In the genomic region with DNA sequence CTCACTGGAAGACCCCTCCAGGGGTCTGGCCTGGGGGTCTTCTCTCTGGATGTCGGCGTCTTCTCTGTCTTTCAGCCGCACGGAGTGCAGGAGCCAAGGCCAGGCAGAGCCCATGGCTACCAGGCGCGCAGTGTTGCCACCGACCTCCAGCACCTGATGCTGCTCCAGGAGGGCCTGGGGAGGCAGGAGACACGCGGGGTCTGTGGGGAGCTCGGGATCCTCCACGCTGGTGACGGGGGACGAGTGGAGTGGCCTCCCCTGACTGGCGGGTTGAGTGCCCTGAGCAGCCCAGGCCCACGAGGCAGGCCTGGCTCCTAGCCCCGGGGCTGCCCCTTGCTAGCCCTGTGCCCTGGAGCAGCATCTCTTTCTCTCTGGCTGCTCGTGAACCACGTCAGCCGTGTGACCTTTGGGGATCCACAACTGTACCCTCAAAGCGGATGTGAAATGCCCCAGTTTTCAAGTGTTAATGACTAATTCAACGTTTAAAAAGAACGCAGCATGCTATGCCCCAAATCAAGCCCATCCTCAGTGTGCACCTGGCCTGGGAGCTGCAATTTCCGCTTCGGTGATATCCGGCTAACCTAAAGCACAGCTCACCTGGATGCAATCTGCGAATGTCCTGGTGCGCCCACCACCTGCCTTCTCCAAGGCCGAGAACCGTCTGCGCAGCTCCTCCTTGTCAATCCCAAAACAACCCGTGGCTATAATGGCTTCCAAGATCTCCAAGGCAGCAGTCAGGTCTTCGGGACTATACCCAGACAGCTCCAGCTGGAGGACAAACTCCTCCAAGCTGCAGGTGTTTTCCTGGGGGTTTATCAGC, we compare ENCODE assay signal across 19 cellular contexts.
DNase-seq lines count a peak whose midpoint lies in the region; ATAC-seq lines count a peak whose summit lies in the region.
"Had no signal": no experiment of that assay in that cellular context is flagged by ENCODE, and none has a peak within 500 bp of the region (broad histone marks: within the 10 kb centered on the region; RNA-seq: fewer than 3 reads in every experiment).

No MANE protein-coding gene starts in this region.

- no peak for DNase-seq in CD4-positive, CD25-positive, alpha-beta regulatory T cell
- DNase-seq in CD8-positive, alpha-beta memory T cell: peak in 4 of 5 donors; percentile 34 to 68 (median 59)
- DNase-seq in activated naive CD8-positive, alpha-beta T cell treated with anti-CD3 and anti-CD28 coated beads, Interleukin-2, amount 50 U/mL, for 24 hours: no peak
- DNase-seq in naive thymus-derived CD8-positive, alpha-beta T cell: peak in 1 of 10 donors; percentile 35
- no peak for DNase-seq in NCI-H446 treated with DMSO at 0.1 percent for 48 hours (lab: John Stamatoyannopoulos, UW)
- no peak for DNase-seq in activated T-helper 2 cell treated with anti-CD3 and anti-CD28 coated beads, Interferon-gamma antibody, Interleukin-2, Interleukin-4, amounts not matched to agents 10 μg/mL and 5 μg/mL and 100 μg/mL, durations not matched to agents 14 hours and 24 hours and 36 hours (ENCODE audit: low spot score)
- no peak for DNase-seq in NOMO-1 treated with DMSO at 0.1 percent for 48 hours (lab: John Stamatoyannopoulos, UW; ENCODE audit: unreplicated experiment)
- DNase-seq: gastrocnemius medialis, left lung, NCI-H2029, NCI-H510A, ovary, SW 1271, uterus had no signal

- peaks cover 0 to 13% (median 7%) of the 10 kb centered on the region in 4 donors for H3K4me1 Mint-ChIP-seq in CD4-positive, CD25-positive, alpha-beta regulatory T cell
- peaks cover 39 to 70% (median 46%) of the 10 kb centered on the region in 3 donors for H3K4me1 Mint-ChIP-seq in CD8-positive, alpha-beta memory T cell
- H3K4me1 Mint-ChIP-seq in activated naive CD8-positive, alpha-beta T cell treated with anti-CD3 and anti-CD28 coated beads, Interleukin-2, amount 50 U/mL, for 24 hours: peaks cover 36% of the 10 kb centered on the region
- H3K4me1 Mint-ChIP-seq in naive thymus-derived CD8-positive, alpha-beta T cell: peaks cover 21 to 67% (median 52%) of the 10 kb centered on the region in 4 donors
- H3K4me1 Mint-ChIP-seq in activated T-helper 2 cell treated with anti-CD3 and anti-CD28 coated beads, Interferon-gamma antibody, Interleukin-2, Interleukin-4, amounts not matched to agents 10 μg/mL and 5 μg/mL and 100 μg/mL, durations not matched to agents 14 hours and 24 hours and 36 hours (ENCODE audit: low read depth): peaks cover 2% of the 10 kb centered on the region
- H3K4me1 Mint-ChIP-seq: brain had no signal

- no peak overlapping the region for H3K27ac ChIP-seq in CD4-positive, CD25-positive, alpha-beta regulatory T cell (ENCODE audit: insufficient read depth, low read length, poor library complexity, severe bottlenecking)
- peak overlapping the region; percentile 86 for H3K27ac ChIP-seq in CD8-positive, alpha-beta memory T cell (ENCODE audit: low read depth, low read length)
- H3K27ac ChIP-seq: gastrocnemius medialis, HL-60, left lung, ovary, uterus had no signal

- POLR2A ChIA-PET in CD8-positive, alpha-beta memory T cell (lab: Charles Lee): interaction anchor here (1.3 to 1.4 kb wide), 4 partner anchors 18 to 228 kb away, joined by 3 to 7 read pairs (median 4); a partner anchor contains a TSS
- POLR2A ChIA-PET in naive thymus-derived CD8-positive, alpha-beta T cell (lab: Charles Lee): interaction anchor here (0.5 to 8.8 kb wide), 15 partner anchors 9 to 298 kb away, joined by 3 to 120 read pairs (median 15); a partner anchor contains a TSS

- no peak overlapping the region for H3K4me3 ChIP-seq in CD4-positive, CD25-positive, alpha-beta regulatory T cell (ENCODE audit: low read depth, low read length)
- peak overlapping the region; percentile 38 for H3K4me3 ChIP-seq in CD8-positive, alpha-beta memory T cell (ENCODE audit: low read length)
- H3K4me3 ChIP-seq: gastrocnemius medialis, HAP-1, left lung, ovary, uterus had no signal

- intact Hi-C loops in activated T-helper 2 cell treated with anti-CD3 and anti-CD28 coated beads, Interferon-gamma antibody, Interleukin-2, Interleukin-4, amounts not matched to agents 10 μg/mL and 5 μg/mL and 100 μg/mL, durations not matched to agents 14 hours and 24 hours and 36 hours (cut with micrococcal nuclease): no loop called here

- H3K27ac Mint-ChIP-seq in CD4-positive, CD25-positive, alpha-beta regulatory T cell: peak overlapping the region; percentile 26 to 57 (median 46)
- H3K27ac Mint-ChIP-seq in CD8-positive, alpha-beta memory T cell: peak overlapping the region; percentile 81 to 100 (median 98)
- peak overlapping the region; percentile 35 for H3K27ac Mint-ChIP-seq in activated naive CD8-positive, alpha-beta T cell treated with anti-CD3 and anti-CD28 coated beads, Interleukin-2, amount 50 U/mL, for 24 hours
- peak overlapping the region; percentile 82 to 100 (median 98) for H3K27ac Mint-ChIP-seq in naive thymus-derived CD8-positive, alpha-beta T cell
- no peak overlapping the region for H3K27ac Mint-ChIP-seq in activated T-helper 2 cell treated with anti-CD3 and anti-CD28 coated beads, Interferon-gamma antibody, Interleukin-2, Interleukin-4, amounts not matched to agents 10 μg/mL and 5 μg/mL and 100 μg/mL, durations not matched to agents 14 hours and 24 hours and 36 hours
- H3K27ac Mint-ChIP-seq: brain had no signal

- H3K9me3 ChIP-seq in CD4-positive, CD25-positive, alpha-beta regulatory T cell (ENCODE audit: control insufficient read depth in 2 of 2, low read length in 2 of 2): no peaks in the 10 kb centered on the region
- no peaks in the 10 kb centered on the region for H3K9me3 ChIP-seq in CD8-positive, alpha-beta memory T cell (ENCODE audit: low read length)
- H3K9me3 ChIP-seq: gastrocnemius medialis, HAP-1, left lung, ovary, uterus had no signal

- H3K36me3 Mint-ChIP-seq in CD4-positive, CD25-positive, alpha-beta regulatory T cell: peaks cover 25% of the 10 kb centered on the region
- H3K36me3 Mint-ChIP-seq in CD8-positive, alpha-beta memory T cell: peaks cover 11 to 74% (median 13%) of the 10 kb centered on the region in 3 donors
- H3K36me3 Mint-ChIP-seq in activated naive CD8-positive, alpha-beta T cell treated with anti-CD3 and anti-CD28 coated beads, Interleukin-2, amount 50 U/mL, for 24 hours (ENCODE audit: low read depth): peaks cover 44% of the 10 kb centered on the region
- H3K36me3 Mint-ChIP-seq in naive thymus-derived CD8-positive, alpha-beta T cell: peaks cover 5 to 51% (median 50%) of the 10 kb centered on the region in 3 donors
- H3K36me3 Mint-ChIP-seq in activated T-helper 2 cell treated with anti-CD3 and anti-CD28 coated beads, Interferon-gamma antibody, Interleukin-2, Interleukin-4, amounts not matched to agents 10 μg/mL and 5 μg/mL and 100 μg/mL, durations not matched to agents 14 hours and 24 hours and 36 hours (ENCODE audit: low read depth): peaks cover 40% of the 10 kb centered on the region

- H3K27me3 ChIP-seq in CD4-positive, CD25-positive, alpha-beta regulatory T cell (ENCODE audit: control insufficient read depth, insufficient read depth, low read length): no peaks in the 10 kb centered on the region
- no peaks in the 10 kb centered on the region for H3K27me3 ChIP-seq in CD8-positive, alpha-beta memory T cell (ENCODE audit: insufficient read depth, low read length, poor library complexity, severe bottlenecking)
- H3K27me3 ChIP-seq: gastrocnemius medialis, left lung, ovary, uterus had no signal

- no peak overlapping the region for H3K4me3 Mint-ChIP-seq in CD4-positive, CD25-positive, alpha-beta regulatory T cell
- H3K4me3 Mint-ChIP-seq in CD8-positive, alpha-beta memory T cell: peak overlapping the region; percentile 72 to 95 (median 85)
- peak overlapping the region; percentile 38 for H3K4me3 Mint-ChIP-seq in activated naive CD8-positive, alpha-beta T cell treated with anti-CD3 and anti-CD28 coated beads, Interleukin-2, amount 50 U/mL, for 24 hours
- peak overlapping the region; percentile 4 to 87 (median 44) for H3K4me3 Mint-ChIP-seq in naive thymus-derived CD8-positive, alpha-beta T cell
- H3K4me3 Mint-ChIP-seq in activated T-helper 2 cell treated with anti-CD3 and anti-CD28 coated beads, Interferon-gamma antibody, Interleukin-2, Interleukin-4, amounts not matched to agents 10 μg/mL and 5 μg/mL and 100 μg/mL, durations not matched to agents 14 hours and 24 hours and 36 hours (ENCODE audit: low read depth): no peak overlapping the region
- H3K4me3 Mint-ChIP-seq: brain had no signal

- CTCF ChIA-PET in CD8-positive, alpha-beta memory T cell (lab: Charles Lee): interaction anchor here (1.1 to 3.3 kb wide), 7 partner anchors 10 to 291 kb away, joined by 3 to 20 read pairs (median 4); a partner anchor contains a TSS

- no peak for ATAC-seq in CD4-positive, CD25-positive, alpha-beta regulatory T cell (ENCODE audit: low read depth in 2 of 2)
- peak; percentile 47 for ATAC-seq in activated naive CD8-positive, alpha-beta T cell treated with anti-CD3 and anti-CD28 coated beads, Interleukin-2, amount 50 U/mL, for 24 hours
- no peak for ATAC-seq in naive thymus-derived CD8-positive, alpha-beta T cell
- ATAC-seq: gastrocnemius medialis, left lung, sciatic nerve had no signal

- no peaks in the 10 kb centered on the region for H3K9me3 Mint-ChIP-seq in CD4-positive, CD25-positive, alpha-beta regulatory T cell
- H3K9me3 Mint-ChIP-seq in CD8-positive, alpha-beta memory T cell: no peaks in the 10 kb centered on the region
- H3K9me3 Mint-ChIP-seq in activated naive CD8-positive, alpha-beta T cell treated with anti-CD3 and anti-CD28 coated beads, Interleukin-2, amount 50 U/mL, for 24 hours: no peaks in the 10 kb centered on the region
- H3K9me3 Mint-ChIP-seq in naive thymus-derived CD8-positive, alpha-beta T cell: peaks cover 0 to 4% (median 0%) of the 10 kb centered on the region in 9 donors
- H3K9me3 Mint-ChIP-seq in activated T-helper 2 cell treated with anti-CD3 and anti-CD28 coated beads, Interferon-gamma antibody, Interleukin-2, Interleukin-4, amounts not matched to agents 10 μg/mL and 5 μg/mL and 100 μg/mL, durations not matched to agents 14 hours and 24 hours and 36 hours: no peaks in the 10 kb centered on the region
- H3K9me3 Mint-ChIP-seq: activated naive CD4-positive, alpha-beta T cell treated with anti-CD3 and anti-CD28 coated beads, Interleukin-2, amount 50 U/mL, for 72 hours; brain had no signal

- no peaks in the 10 kb centered on the region for H3K27me3 Mint-ChIP-seq in CD4-positive, CD25-positive, alpha-beta regulatory T cell
- peaks cover 0 to 4% of the 10 kb centered on the region in 2 donors for H3K27me3 Mint-ChIP-seq in CD8-positive, alpha-beta memory T cell
- no peaks in the 10 kb centered on the region for H3K27me3 Mint-ChIP-seq in activated naive CD8-positive, alpha-beta T cell treated with anti-CD3 and anti-CD28 coated beads, Interleukin-2, amount 50 U/mL, for 24 hours
- H3K27me3 Mint-ChIP-seq in naive thymus-derived CD8-positive, alpha-beta T cell: no peaks in the 10 kb centered on the region
- H3K27me3 Mint-ChIP-seq in activated T-helper 2 cell treated with anti-CD3 and anti-CD28 coated beads, Interferon-gamma antibody, Interleukin-2, Interleukin-4, amounts not matched to agents 10 μg/mL and 5 μg/mL and 100 μg/mL, durations not matched to agents 14 hours and 24 hours and 36 hours (ENCODE audit: low read depth): no peaks in the 10 kb centered on the region
- H3K27me3 Mint-ChIP-seq: brain had no signal

- H3K4me1 ChIP-seq in CD4-positive, CD25-positive, alpha-beta regulatory T cell (ENCODE audit: control insufficient read depth, insufficient read depth, low read length, poor library complexity, severe bottlenecking): peaks cover 17% of the 10 kb centered on the region
- H3K4me1 ChIP-seq in CD8-positive, alpha-beta memory T cell (ENCODE audit: insufficient read depth, low read length): peaks cover 62% of the 10 kb centered on the region
- H3K4me1 ChIP-seq: HAP-1, uterus had no signal

- peaks cover 67% of the 10 kb centered on the region for H3K36me3 ChIP-seq in CD4-positive, CD25-positive, alpha-beta regulatory T cell (ENCODE audit: control insufficient read depth, insufficient read depth, low read length)
- H3K36me3 ChIP-seq in CD8-positive, alpha-beta memory T cell (ENCODE audit: insufficient read depth, low read length): peaks cover 26% of the 10 kb centered on the region
- H3K36me3 ChIP-seq: ovary, uterus had no signal

Comparison
In these comparisons a context has a peak if more than half of its experiments do, and no peak if none do; other contexts are left out.
1. DNase-seq: peak in CD8-positive, alpha-beta memory T cell (4 of 5); none in CD4-positive, CD25-positive, alpha-beta regulatory T cell (0 of 3), activated naive CD8-positive, alpha-beta T cell treated with anti-CD3 and anti-CD28 coated beads, Interleukin-2, amount 50 U/mL, for 24 hours (single experiment), NCI-H446 treated with DMSO at 0.1 percent for 48 hours (single experiment), activated T-helper 2 cell treated with anti-CD3 and anti-CD28 coated beads, Interferon-gamma antibody, Interleukin-2, Interleukin-4, amounts not matched to agents 10 μg/mL and 5 μg/mL and 100 μg/mL, durations not matched to agents 14 hours and 24 hours and 36 hours (single experiment) and NOMO-1 treated with DMSO at 0.1 percent for 48 hours (single experiment).
2. H3K4me3 Mint-ChIP-seq: peak in CD8-positive, alpha-beta memory T cell (7 of 7), activated naive CD8-positive, alpha-beta T cell treated with anti-CD3 and anti-CD28 coated beads, Interleukin-2, amount 50 U/mL, for 24 hours (single experiment) and naive thymus-derived CD8-positive, alpha-beta T cell (10 of 10); none in CD4-positive, CD25-positive, alpha-beta regulatory T cell (0 of 4) and activated T-helper 2 cell treated with anti-CD3 and anti-CD28 coated beads, Interferon-gamma antibody, Interleukin-2, Interleukin-4, amounts not matched to agents 10 μg/mL and 5 μg/mL and 100 μg/mL, durations not matched to agents 14 hours and 24 hours and 36 hours (single experiment).